ENCODE assay signal across 1 cellular context in the genomic region with DNA sequence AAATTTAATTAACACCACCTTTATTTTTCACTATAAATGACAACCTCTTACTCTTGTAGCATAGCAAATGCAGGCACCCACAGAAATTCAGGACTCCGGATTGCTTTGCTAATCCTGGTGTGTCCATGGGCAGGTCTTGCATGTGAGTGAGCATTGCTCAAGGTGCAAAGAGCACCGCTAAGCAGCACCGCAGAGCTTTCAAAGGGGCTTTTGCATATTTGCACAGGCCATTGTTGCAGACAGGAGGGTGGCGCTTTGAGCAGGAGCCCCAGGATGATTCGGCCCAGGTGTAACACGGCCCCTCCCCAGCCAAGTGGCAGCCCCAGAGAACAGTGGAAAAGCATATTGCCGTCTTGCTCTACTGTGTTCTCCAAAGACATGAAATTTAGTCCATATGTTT.
TF ChIP-seq lines count a peak whose summit lies in the region.

No MANE protein-coding gene starts in this region.

TF ChIP-seq in HepG2, 621 proteins besides CTCF, POLR2A, EP300 and RAD21 (continued from another document and continues in another):
- TF ChIP-seq, protein P1, sequence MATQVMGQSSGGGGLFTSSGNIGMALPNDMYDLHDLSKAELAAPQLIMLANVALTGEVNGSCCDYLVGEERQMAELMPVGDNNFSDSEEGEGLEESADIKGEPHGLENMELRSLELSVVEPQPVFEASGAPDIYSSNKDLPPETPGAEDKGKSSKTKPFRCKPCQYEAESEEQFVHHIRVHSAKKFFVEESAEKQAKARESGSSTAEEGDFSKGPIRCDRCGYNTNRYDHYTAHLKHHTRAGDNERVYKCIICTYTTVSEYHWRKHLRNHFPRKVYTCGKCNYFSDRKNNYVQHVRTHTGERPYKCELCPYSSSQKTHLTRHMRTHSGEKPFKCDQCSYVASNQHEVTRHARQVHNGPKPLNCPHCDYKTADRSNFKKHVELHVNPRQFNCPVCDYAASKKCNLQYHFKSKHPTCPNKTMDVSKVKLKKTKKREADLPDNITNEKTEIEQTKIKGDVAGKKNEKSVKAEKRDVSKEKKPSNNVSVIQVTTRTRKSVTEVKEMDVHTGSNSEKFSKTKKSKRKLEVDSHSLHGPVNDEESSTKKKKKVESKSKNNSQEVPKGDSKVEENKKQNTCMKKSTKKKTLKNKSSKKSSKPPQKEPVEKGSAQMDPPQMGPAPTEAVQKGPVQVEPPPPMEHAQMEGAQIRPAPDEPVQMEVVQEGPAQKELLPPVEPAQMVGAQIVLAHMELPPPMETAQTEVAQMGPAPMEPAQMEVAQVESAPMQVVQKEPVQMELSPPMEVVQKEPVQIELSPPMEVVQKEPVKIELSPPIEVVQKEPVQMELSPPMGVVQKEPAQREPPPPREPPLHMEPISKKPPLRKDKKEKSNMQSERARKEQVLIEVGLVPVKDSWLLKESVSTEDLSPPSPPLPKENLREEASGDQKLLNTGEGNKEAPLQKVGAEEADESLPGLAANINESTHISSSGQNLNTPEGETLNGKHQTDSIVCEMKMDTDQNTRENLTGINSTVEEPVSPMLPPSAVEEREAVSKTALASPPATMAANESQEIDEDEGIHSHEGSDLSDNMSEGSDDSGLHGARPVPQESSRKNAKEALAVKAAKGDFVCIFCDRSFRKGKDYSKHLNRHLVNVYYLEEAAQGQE (IDR thresholded peaks at IDR 0.05; ENCODE audit: borderline replicate concordance in 1 of 2, low read depth in 1 of 2, low read length in 2 of 2) = no peak
- peak; percentile 50; the same call in 1 of the 2 replicates for TF ChIP-seq KMT2B (CRISPR knock-in tag; IDR thresholded peaks at IDR 0.05)
- TF ChIP-seq ZNF431 (CRISPR knock-in tag; IDR thresholded peaks at IDR 0.05; ENCODE audit: borderline replicate concordance, low read depth) = no peak
- peak; percentile 96 for TF ChIP-seq HNF4G (IDR thresholded peaks at IDR 0.05; ENCODE audit: borderline replicate concordance, low read depth, low read length)
- TF ChIP-seq HNF4G (CRISPR knock-in tag; IDR thresholded peaks at IDR 0.05; ENCODE audit: borderline replicate concordance, low read depth) = peak; percentile 85
- TF ChIP-seq FOXP4 (CRISPR knock-in tag; IDR thresholded peaks at IDR 0.05) = peak; percentile 80
- TF ChIP-seq FOXA3 (CRISPR knock-in tag; IDR thresholded peaks at IDR 0.05) = peak; percentile 84
- TF ChIP-seq HIVEP1 (CRISPR knock-in tag; IDR thresholded peaks at IDR 0.05) = 0 out of 2 replicates have a peak, but pooled peaks have one; percentile 24
- TF ChIP-seq IKZF5 (CRISPR knock-in tag; IDR thresholded peaks at IDR 0.05) = no peak
- TF ChIP-seq, protein P2, sequence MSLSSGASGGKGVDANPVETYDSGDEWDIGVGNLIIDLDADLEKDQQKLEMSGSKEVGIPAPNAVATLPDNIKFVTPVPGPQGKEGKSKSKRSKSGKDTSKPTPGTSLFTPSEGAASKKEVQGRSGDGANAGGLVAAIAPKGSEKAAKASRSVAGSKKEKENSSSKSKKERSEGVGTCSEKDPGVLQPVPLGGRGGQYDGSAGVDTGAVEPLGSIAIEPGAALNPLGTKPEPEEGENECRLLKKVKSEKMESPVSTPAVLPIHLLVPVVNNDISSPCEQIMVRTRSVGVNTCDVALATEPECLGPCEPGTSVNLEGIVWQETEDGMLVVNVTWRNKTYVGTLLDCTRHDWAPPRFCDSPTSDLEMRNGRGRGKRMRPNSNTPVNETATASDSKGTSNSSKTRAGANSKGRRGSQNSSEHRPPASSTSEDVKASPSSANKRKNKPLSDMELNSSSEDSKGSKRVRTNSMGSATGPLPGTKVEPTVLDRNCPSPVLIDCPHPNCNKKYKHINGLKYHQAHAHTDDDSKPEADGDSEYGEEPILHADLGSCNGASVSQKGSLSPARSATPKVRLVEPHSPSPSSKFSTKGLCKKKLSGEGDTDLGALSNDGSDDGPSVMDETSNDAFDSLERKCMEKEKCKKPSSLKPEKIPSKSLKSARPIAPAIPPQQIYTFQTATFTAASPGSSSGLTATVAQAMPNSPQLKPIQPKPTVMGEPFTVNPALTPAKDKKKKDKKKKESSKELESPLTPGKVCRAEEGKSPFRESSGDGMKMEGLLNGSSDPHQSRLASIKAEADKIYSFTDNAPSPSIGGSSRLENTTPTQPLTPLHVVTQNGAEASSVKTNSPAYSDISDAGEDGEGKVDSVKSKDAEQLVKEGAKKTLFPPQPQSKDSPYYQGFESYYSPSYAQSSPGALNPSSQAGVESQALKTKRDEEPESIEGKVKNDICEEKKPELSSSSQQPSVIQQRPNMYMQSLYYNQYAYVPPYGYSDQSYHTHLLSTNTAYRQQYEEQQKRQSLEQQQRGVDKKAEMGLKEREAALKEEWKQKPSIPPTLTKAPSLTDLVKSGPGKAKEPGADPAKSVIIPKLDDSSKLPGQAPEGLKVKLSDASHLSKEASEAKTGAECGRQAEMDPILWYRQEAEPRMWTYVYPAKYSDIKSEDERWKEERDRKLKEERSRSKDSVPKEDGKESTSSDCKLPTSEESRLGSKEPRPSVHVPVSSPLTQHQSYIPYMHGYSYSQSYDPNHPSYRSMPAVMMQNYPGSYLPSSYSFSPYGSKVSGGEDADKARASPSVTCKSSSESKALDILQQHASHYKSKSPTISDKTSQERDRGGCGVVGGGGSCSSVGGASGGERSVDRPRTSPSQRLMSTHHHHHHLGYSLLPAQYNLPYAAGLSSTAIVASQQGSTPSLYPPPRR (CRISPR knock-in tag; IDR thresholded peaks at IDR 0.05; ENCODE audit: borderline replicate concordance) = peak; percentile 90
- TF ChIP-seq POLR2AphosphoS5 (IDR thresholded peaks at IDR 0.05; ENCODE audit: low read depth, low read length) = no peak
- TF ChIP-seq ZMYM3 (CRISPR knock-in tag; IDR thresholded peaks at IDR 0.05) = peak; percentile 65
- peak; percentile 67; the same call in 1 of the 2 replicates for TF ChIP-seq ZNF205 (CRISPR knock-in tag; IDR thresholded peaks at IDR 0.05)
- no peak for TF ChIP-seq KDM5A (IDR thresholded peaks at IDR 0.05; ENCODE audit: borderline replicate concordance, low read length)
- TF ChIP-seq CEBPB (IDR thresholded peaks at IDR 0.05; ENCODE audit: borderline replicate concordance, low read depth, low read length) = peak; percentile 96
- no peak for TF ChIP-seq TMF1 (CRISPR knock-in tag; IDR thresholded peaks at IDR 0.05; ENCODE audit: low read depth)
- peak; percentile 49; the same call in 1 of the 2 replicates for TF ChIP-seq ZNF747 (CRISPR knock-in tag; IDR thresholded peaks at IDR 0.05; ENCODE audit: borderline replicate concordance)
- TF ChIP-seq TCF7L2 (IDR thresholded peaks at IDR 0.05; ENCODE audit: low read depth, low read length) = no peak
- TF ChIP-seq, protein P3, sequence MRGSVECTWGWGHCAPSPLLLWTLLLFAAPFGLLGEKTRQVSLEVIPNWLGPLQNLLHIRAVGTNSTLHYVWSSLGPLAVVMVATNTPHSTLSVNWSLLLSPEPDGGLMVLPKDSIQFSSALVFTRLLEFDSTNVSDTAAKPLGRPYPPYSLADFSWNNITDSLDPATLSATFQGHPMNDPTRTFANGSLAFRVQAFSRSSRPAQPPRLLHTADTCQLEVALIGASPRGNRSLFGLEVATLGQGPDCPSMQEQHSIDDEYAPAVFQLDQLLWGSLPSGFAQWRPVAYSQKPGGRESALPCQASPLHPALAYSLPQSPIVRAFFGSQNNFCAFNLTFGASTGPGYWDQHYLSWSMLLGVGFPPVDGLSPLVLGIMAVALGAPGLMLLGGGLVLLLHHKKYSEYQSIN (CRISPR knock-in tag; IDR thresholded peaks at IDR 0.05; ENCODE audit: borderline replicate concordance) = no peak
- no peak for TF ChIP-seq GTF3A (CRISPR knock-in tag; conservative IDR thresholded peaks at IDR 0.05)
- TF ChIP-seq, protein P4, sequence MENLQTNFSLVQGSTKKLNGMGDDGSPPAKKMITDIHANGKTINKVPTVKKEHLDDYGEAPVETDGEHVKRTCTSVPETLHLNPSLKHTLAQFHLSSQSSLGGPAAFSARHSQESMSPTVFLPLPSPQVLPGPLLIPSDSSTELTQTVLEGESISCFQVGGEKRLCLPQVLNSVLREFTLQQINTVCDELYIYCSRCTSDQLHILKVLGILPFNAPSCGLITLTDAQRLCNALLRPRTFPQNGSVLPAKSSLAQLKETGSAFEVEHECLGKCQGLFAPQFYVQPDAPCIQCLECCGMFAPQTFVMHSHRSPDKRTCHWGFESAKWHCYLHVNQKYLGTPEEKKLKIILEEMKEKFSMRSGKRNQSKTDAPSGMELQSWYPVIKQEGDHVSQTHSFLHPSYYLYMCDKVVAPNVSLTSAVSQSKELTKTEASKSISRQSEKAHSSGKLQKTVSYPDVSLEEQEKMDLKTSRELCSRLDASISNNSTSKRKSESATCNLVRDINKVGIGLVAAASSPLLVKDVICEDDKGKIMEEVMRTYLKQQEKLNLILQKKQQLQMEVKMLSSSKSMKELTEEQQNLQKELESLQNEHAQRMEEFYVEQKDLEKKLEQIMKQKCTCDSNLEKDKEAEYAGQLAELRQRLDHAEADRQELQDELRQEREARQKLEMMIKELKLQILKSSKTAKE (CRISPR knock-in tag; IDR thresholded peaks at IDR 0.05; ENCODE audit: borderline replicate concordance) = no peak
- TF ChIP-seq SRSF4 (IDR thresholded peaks at IDR 0.05; ENCODE audit: low read depth, low read length, poor library complexity, severe bottlenecking) = no peak
- TF ChIP-seq ZSCAN12 (CRISPR knock-in tag; IDR thresholded peaks at IDR 0.05) = no peak
- TF ChIP-seq ASH2L (IDR thresholded peaks at IDR 0.05; ENCODE audit: insufficient read length, low read depth, low read length) = peak; percentile 62
- no peak for TF ChIP-seq ZSCAN9 (CRISPR knock-in tag; IDR thresholded peaks at IDR 0.05; ENCODE audit: borderline replicate concordance)
- TF ChIP-seq ZSCAN20 (CRISPR knock-in tag; IDR thresholded peaks at IDR 0.05; ENCODE audit: borderline replicate concordance) = no peak
- no peak for TF ChIP-seq ZBTB34 (CRISPR knock-in tag; IDR thresholded peaks at IDR 0.05)
- TF ChIP-seq, protein P5, sequence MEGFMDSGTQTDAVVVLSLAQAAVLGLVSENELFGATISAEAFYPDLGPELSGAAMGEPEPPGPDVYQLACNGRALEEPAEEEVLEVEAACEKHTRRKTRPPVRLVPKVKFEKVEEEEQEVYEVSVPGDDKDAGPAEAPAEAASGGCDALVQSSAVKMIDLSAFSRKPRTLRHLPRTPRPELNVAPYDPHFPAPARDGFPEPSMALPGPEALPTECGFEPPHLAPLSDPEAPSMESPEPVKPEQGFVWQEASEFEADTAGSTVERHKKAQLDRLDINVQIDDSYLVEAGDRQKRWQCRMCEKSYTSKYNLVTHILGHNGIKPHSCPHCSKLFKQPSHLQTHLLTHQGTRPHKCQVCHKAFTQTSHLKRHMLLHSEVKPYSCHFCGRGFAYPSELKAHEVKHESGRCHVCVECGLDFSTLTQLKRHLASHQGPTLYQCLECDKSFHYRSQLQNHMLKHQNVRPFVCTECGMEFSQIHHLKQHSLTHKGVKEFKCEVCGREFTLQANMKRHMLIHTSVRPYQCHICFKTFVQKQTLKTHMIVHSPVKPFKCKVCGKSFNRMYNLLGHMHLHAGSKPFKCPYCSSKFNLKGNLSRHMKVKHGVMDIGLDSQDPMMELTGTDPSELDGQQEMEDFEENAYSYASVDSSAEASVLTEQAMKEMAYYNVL (CRISPR knock-in tag; IDR thresholded peaks at IDR 0.05; ENCODE audit: borderline replicate concordance) = peak; percentile 67; the same call in 1 of the 2 replicates
- no peak for TF ChIP-seq NR2F2 (IDR thresholded peaks at IDR 0.05; ENCODE audit: borderline replicate concordance, low read depth)
- TF ChIP-seq, protein P6, sequence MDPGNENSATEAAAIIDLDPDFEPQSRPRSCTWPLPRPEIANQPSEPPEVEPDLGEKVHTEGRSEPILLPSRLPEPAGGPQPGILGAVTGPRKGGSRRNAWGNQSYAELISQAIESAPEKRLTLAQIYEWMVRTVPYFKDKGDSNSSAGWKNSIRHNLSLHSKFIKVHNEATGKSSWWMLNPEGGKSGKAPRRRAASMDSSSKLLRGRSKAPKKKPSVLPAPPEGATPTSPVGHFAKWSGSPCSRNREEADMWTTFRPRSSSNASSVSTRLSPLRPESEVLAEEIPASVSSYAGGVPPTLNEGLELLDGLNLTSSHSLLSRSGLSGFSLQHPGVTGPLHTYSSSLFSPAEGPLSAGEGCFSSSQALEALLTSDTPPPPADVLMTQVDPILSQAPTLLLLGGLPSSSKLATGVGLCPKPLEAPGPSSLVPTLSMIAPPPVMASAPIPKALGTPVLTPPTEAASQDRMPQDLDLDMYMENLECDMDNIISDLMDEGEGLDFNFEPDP (CRISPR knock-in tag; conservative IDR thresholded peaks at IDR 0.05) = no peak
- 0 out of 2 replicates have a peak, but pooled peaks have one; percentile 25 for TF ChIP-seq NFKB2 (CRISPR knock-in tag; IDR thresholded peaks at IDR 0.05; ENCODE audit: borderline replicate concordance)
- no peak for TF ChIP-seq ZFYVE20 (CRISPR knock-in tag; IDR thresholded peaks at IDR 0.05; ENCODE audit: borderline replicate concordance, low read depth)
- TF ChIP-seq ISL2 (CRISPR knock-in tag; IDR thresholded peaks at IDR 0.05) = peak; percentile 67
